Comparison of ENCODE assay signal across 9 cellular contexts in the genomic region with DNA sequence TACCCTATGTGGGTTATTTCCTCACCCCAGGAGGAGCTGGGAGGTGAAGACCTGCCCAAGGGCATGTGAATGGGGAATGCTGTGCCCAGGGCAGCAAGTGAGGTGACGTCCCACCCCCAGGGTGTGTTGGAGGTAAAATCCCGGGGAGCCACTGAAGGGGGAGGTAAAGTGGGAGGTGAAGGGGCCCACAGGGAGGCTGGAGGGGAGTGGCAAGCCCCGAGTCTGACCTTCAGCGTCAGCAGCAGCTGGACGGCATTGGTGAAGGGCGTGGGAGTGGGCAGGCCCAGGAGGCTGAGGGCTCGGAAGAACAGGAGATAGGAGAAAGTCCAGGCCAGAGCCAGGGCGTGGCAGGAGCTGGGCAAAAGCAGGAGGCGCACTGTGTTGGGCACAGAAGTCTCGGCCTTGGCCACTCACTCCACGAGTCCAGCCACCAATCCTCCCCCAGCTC. TPM values are rescaled to one million over a fixed set of nuclear protein-coding genes. Genes with fewer than 3 reads are reported as not detected.
DNase-seq lines count a peak whose midpoint lies in the region; ATAC-seq and TF ChIP-seq lines count a peak whose summit lies in the region.
"Had no signal": no experiment of that assay in that cellular context is flagged by ENCODE, and none has a peak within 500 bp of the region (broad histone marks: within the 10 kb centered on the region; RNA-seq: fewer than 3 reads in every experiment).

No MANE protein-coding gene starts in this region.

- no peaks in the 10 kb centered on the region for H3K9me3 Mint-ChIP-seq in activated CD4-positive, alpha-beta T cell treated with anti-CD3 and anti-CD28 coated beads for 36 hours (ENCODE audit: low read depth)

- no peaks in the 10 kb centered on the region for H4K20me1 ChIP-seq in hepatocyte (ENCODE audit: insufficient read depth, poor library complexity, severe bottlenecking)

- no peak for DNase-seq in activated CD4-positive, alpha-beta T cell treated with anti-CD3 and anti-CD28 coated beads for 36 hours
- no peak for DNase-seq in activated CD4-positive, alpha-beta T cell treated with anti-CD3 and anti-CD28 coated beads for 4 hours
- DNase-seq in hepatocyte (ENCODE audit: low spot score), result peak; percentile 74
- DNase-seq in psoas muscle, result peak; percentile 29 to 50
- no peak for DNase-seq in DMS 273 (lab: John Stamatoyannopoulos, UW; ENCODE audit: unreplicated experiment)
- no peak for DNase-seq in HCEC 1CT
- DNase-seq in NCI-H146 (lab: John Stamatoyannopoulos, UW), result no peak
- DNase-seq: cerebellar nuclear complex had no signal

- ATAC-seq in activated CD4-positive, alpha-beta T cell treated with anti-CD3 and anti-CD28 coated beads for 36 hours, result no peak
- ATAC-seq in psoas muscle, result no peak

- H3K27me3 Mint-ChIP-seq in activated CD4-positive, alpha-beta T cell treated with anti-CD3 and anti-CD28 coated beads for 36 hours, result no peaks in the 10 kb centered on the region

- no peak for TF ChIP-seq CTCF in VCaP (conservative IDR thresholded peaks at IDR 0.05)
- no peak for TF ChIP-seq CTCF in hepatocyte (IDR thresholded peaks at IDR 0.05; ENCODE audit: poor library complexity)
- TF ChIP-seq CTCF in psoas muscle (IDR thresholded peaks at IDR 0.05), result no peak

- H3K4me3 Mint-ChIP-seq in activated CD4-positive, alpha-beta T cell treated with anti-CD3 and anti-CD28 coated beads for 36 hours, result peak overlapping the region; percentile 76

- H3K4me1 Mint-ChIP-seq in activated CD4-positive, alpha-beta T cell treated with anti-CD3 and anti-CD28 coated beads for 36 hours, result peaks cover 24% of the 10 kb centered on the region

- peaks cover 3% of the 10 kb centered on the region for H3K4me1 ChIP-seq in hepatocyte (ENCODE audit: insufficient read depth)
- peaks cover 12% of the 10 kb centered on the region for H3K4me1 ChIP-seq in psoas muscle

- peak overlapping the region; percentile 91 for H3K27ac Mint-ChIP-seq in activated CD4-positive, alpha-beta T cell treated with anti-CD3 and anti-CD28 coated beads for 36 hours

- H3K4me3 ChIP-seq in hepatocyte (no peak overlapping the region), psoas muscle (no peak overlapping the region)

- CTCF ChIA-PET in activated CD4-positive, alpha-beta T cell treated with anti-CD3 and anti-CD28 coated beads for 36 hours (lab: Charles Lee), result interaction anchor here (1.1 kb wide), 3 partner anchors 11 to 93 kb away, joined by 3 to 4 read pairs (median 4); no protein-coding TSS in a partner anchor

- no peaks in the 10 kb centered on the region for H3K9me2 ChIP-seq in hepatocyte (replicated peaks; ENCODE audit: insufficient read depth)

- H2AFZ ChIP-seq in hepatocyte, result no peak overlapping the region

- H3K27me3 ChIP-seq in hepatocyte (no peaks in the 10 kb centered on the region), psoas muscle (ENCODE audit: insufficient read depth in 3 of 3, low read length in 2 of 3) (no peaks in the 10 kb centered on the region)

- H3K4me2 ChIP-seq in hepatocyte, result peak overlapping the region; percentile 54

- H3K27ac ChIP-seq in VCaP (peak overlapping the region; percentile 97; the same call in 1 of the 2 replicates), hepatocyte (peak overlapping the region; percentile 81), psoas muscle (no peak overlapping the region)

- POLR2A ChIA-PET in activated CD4-positive, alpha-beta T cell treated with anti-CD3 and anti-CD28 coated beads for 36 hours (lab: Charles Lee), result no interaction called here

- H3K9me3 ChIP-seq in hepatocyte (ENCODE audit: low read depth), result no peaks in the 10 kb centered on the region
- H3K9me3 ChIP-seq in psoas muscle, result no peaks in the 10 kb centered on the region

- intact Hi-C loops in activated CD4-positive, alpha-beta T cell treated with anti-CD3 and anti-CD28 coated beads for 36 hours (cut with DNase I, micrococcal nuclease), result no loop called here
- intact Hi-C loops in psoas muscle (cut with DNase I), result loop anchor here in 1 of 2 donors (5.0 kb wide), 1 partner anchor 665 kb away; no protein-coding TSS in a partner anchor

- peaks cover 19% of the 10 kb centered on the region for H3K79me2 ChIP-seq in hepatocyte

- H3K36me3 ChIP-seq in hepatocyte (replicated peaks; ENCODE audit: insufficient read depth, low read depth), result no peaks in the 10 kb centered on the region
- peaks cover 0 to 8% of the 10 kb centered on the region in 2 donors for H3K36me3 ChIP-seq in psoas muscle (ENCODE audit: insufficient read depth in 1 of 2, low read depth in 1 of 2)

- WGBS in hepatocyte (ENCODE audit: low lambda C conversion rate, missing lambda C conversion rate), result 82% methylated on average over 11 of the region's 11 CpGs
- 90 to 96% (median 93%) methylated on average over 11 of the region's 11 CpGs for WGBS in psoas muscle, 3 donors

- H3K36me3 Mint-ChIP-seq in activated CD4-positive, alpha-beta T cell treated with anti-CD3 and anti-CD28 coated beads for 36 hours (ENCODE audit: low read depth), result peaks cover 29% of the 10 kb centered on the region

RNA-seq across cellular contexts. Expression of a gene that starts 2.4 kb away (rescaled TPM):
- 10 to 100 TPM; 74.9 to 96.1 TPM for total RNA-seq in activated CD4-positive, alpha-beta T cell treated with anti-CD3 and anti-CD28 coated beads for 36 hours
- total RNA-seq in hepatocyte (73.8 and 93.5 TPM in 2 replicates), psoas muscle (10 to 100 TPM in 3 of 4 donors, 1 to 10 TPM in 1; 6.2 to 17.8 (median 11.4) TPM)
- polyA plus RNA-seq in hepatocyte (179 and 199 TPM in 2 replicates), psoas muscle (10 to 100 TPM in 1 of 3 donors, 1 to 10 TPM in 2; 6.3 to 11.4 (median 8.4) TPM)

RNA-seq across cellular contexts. Expression of a gene that starts 4.2 kb away (rescaled TPM):
- total RNA-seq in activated CD4-positive, alpha-beta T cell treated with anti-CD3 and anti-CD28 coated beads for 36 hours, result 10 to 100 TPM in 1 of 2 experiments, 1 to 10 TPM in 1; 8.3 to 12.1 TPM
- total RNA-seq in hepatocyte (66.9 and 77.6 TPM in 2 replicates), psoas muscle (10 to 100 TPM; 17.4 to 44.6 (median 19.2) TPM)
- polyA plus RNA-seq in hepatocyte (100.0 and 105 TPM in 2 replicates), psoas muscle (10 to 100 TPM; 15.5 to 42.6 (median 24.5) TPM)

RNA-seq across cellular contexts. Expression of a gene that starts 13.7 kb away (rescaled TPM):
- total RNA-seq in activated CD4-positive, alpha-beta T cell treated with anti-CD3 and anti-CD28 coated beads for 36 hours, result 1,000 to 10,000 TPM; 1,400 to 1,725 TPM
- total RNA-seq in hepatocyte (1,843 and 2,161 TPM in 2 replicates), psoas muscle (100 to 1,000 TPM; 479 to 705 (median 663) TPM)
- polyA plus RNA-seq in hepatocyte (415 and 465 TPM in 2 replicates), psoas muscle (1,000 to 10,000 TPM; 1,294 to 2,049 (median 1,972) TPM)

RNA-seq across cellular contexts. Expression of a gene that starts 14.0 kb away (rescaled TPM):
- total RNA-seq in activated CD4-positive, alpha-beta T cell treated with anti-CD3 and anti-CD28 coated beads for 36 hours, result under 1 TPM; 0.39 to 0.55 TPM
- total RNA-seq in hepatocyte (29.4 and 40.3 TPM in 2 replicates), psoas muscle (1 to 10 TPM in 1 of 4 donors, under 1 TPM in 2, not detected in 1; 0.55 to 2.5 (median 0.74) TPM)
- polyA plus RNA-seq in hepatocyte (94.4 and 101 TPM in 2 replicates), psoas muscle (under 1 TPM; 0.64 to 0.70 (median 0.70) TPM)

RNA-seq across cellular contexts. Expression of a gene that starts 27.4 kb away (rescaled TPM):
- 1 to 10 TPM; 3.5 to 3.6 TPM for total RNA-seq in activated CD4-positive, alpha-beta T cell treated with anti-CD3 and anti-CD28 coated beads for 36 hours
- total RNA-seq in hepatocyte (5.8 and 8.4 TPM in 2 replicates), psoas muscle (10 to 100 TPM in 1 of 4 donors, 1 to 10 TPM in 3; 5.8 to 10.2 (median 7.0) TPM)
- polyA plus RNA-seq in hepatocyte (15.0 and 16.8 TPM in 2 replicates), psoas muscle (10 to 100 TPM; 11.4 to 19.6 (median 12.1) TPM)

Comparison
In these comparisons a context has a peak if more than half of its experiments do, and no peak if none do; other contexts are left out.
1. DNase-seq: peak in hepatocyte (single experiment) and psoas muscle (2 of 2); none in activated CD4-positive, alpha-beta T cell treated with anti-CD3 and anti-CD28 coated beads for 36 hours (single experiment), activated CD4-positive, alpha-beta T cell treated with anti-CD3 and anti-CD28 coated beads for 4 hours (0 of 2), DMS 273 (single experiment), HCEC 1CT (single experiment) and NCI-H146 (single experiment).